In genomic region chrX:70033348-70033747, GRCh38 we compare ENCODE assay signal across 8 cellular contexts. TPM values are rescaled to one million over a fixed set of nuclear protein-coding genes. Genes with fewer than 3 reads are reported as not detected.
DNase-seq lines count a peak whose midpoint lies in the region; ATAC-seq and FAIRE-seq lines count a peak whose summit lies in the region.

No MANE protein-coding gene starts in this region.

- H3K27me3 Mint-ChIP-seq in activated CD4-positive, alpha-beta T cell treated with anti-CD3 and anti-CD28 coated beads, Interleukin-2, amount 10 ng/mL, durations not matched to agents 24 days and 14 days: no peaks in the 10 kb centered on the region
- no peaks in the 10 kb centered on the region for H3K27me3 Mint-ChIP-seq in activated T-helper 2 cell treated with anti-CD3 and anti-CD28 coated beads, Interferon-gamma antibody, Interleukin-2, Interleukin-4, amounts not matched to agents 10 μg/mL and 5 μg/mL and 100 μg/mL, durations not matched to agents 14 hours and 24 hours and 36 hours (ENCODE audit: low read depth)

- no peak overlapping the region for H3K4me3 Mint-ChIP-seq in activated CD4-positive, alpha-beta T cell treated with anti-CD3 and anti-CD28 coated beads, Interleukin-2, amount 10 ng/mL, durations not matched to agents 24 days and 14 days
- H3K4me3 Mint-ChIP-seq in activated T-helper 2 cell treated with anti-CD3 and anti-CD28 coated beads, Interferon-gamma antibody, Interleukin-2, Interleukin-4, amounts not matched to agents 10 μg/mL and 5 μg/mL and 100 μg/mL, durations not matched to agents 14 hours and 24 hours and 36 hours (ENCODE audit: low read depth): no peak overlapping the region

- intact Hi-C loops in activated CD4-positive, alpha-beta T cell treated with anti-CD3 and anti-CD28 coated beads, Interleukin-2, amount 10 ng/mL, durations not matched to agents 24 days and 14 days (cut with micrococcal nuclease): loop anchor here (1.0 to 2.0 kb wide), 2 partner anchors 63 to 100 kb away; partner anchors contain the start of gene IGBP1
- intact Hi-C loops in left ventricle myocardium superior (cut with micrococcal nuclease): no loop called here
- intact Hi-C loops in activated T-helper 2 cell treated with anti-CD3 and anti-CD28 coated beads, Interferon-gamma antibody, Interleukin-2, Interleukin-4, amounts not matched to agents 10 μg/mL and 5 μg/mL and 100 μg/mL, durations not matched to agents 14 hours and 24 hours and 36 hours (cut with micrococcal nuclease): loop anchor here (1.0 to 5.0 kb wide), 2 partner anchors 64 to 99 kb away; no protein-coding TSS in a partner anchor

- no peaks in the 10 kb centered on the region for H3K9me3 Mint-ChIP-seq in activated CD4-positive, alpha-beta T cell treated with anti-CD3 and anti-CD28 coated beads, Interleukin-2, amount 10 ng/mL, durations not matched to agents 24 days and 14 days
- no peaks in the 10 kb centered on the region for H3K9me3 Mint-ChIP-seq in activated T-helper 2 cell treated with anti-CD3 and anti-CD28 coated beads, Interferon-gamma antibody, Interleukin-2, Interleukin-4, amounts not matched to agents 10 μg/mL and 5 μg/mL and 100 μg/mL, durations not matched to agents 14 hours and 24 hours and 36 hours

- no peaks in the 10 kb centered on the region for H3K36me3 Mint-ChIP-seq in activated CD4-positive, alpha-beta T cell treated with anti-CD3 and anti-CD28 coated beads, Interleukin-2, amount 10 ng/mL, durations not matched to agents 24 days and 14 days (ENCODE audit: low read depth)
- H3K36me3 Mint-ChIP-seq in activated T-helper 2 cell treated with anti-CD3 and anti-CD28 coated beads, Interferon-gamma antibody, Interleukin-2, Interleukin-4, amounts not matched to agents 10 μg/mL and 5 μg/mL and 100 μg/mL, durations not matched to agents 14 hours and 24 hours and 36 hours (ENCODE audit: low read depth): no peaks in the 10 kb centered on the region

- ATAC-seq in left ventricle myocardium superior (peak; percentile 31), GM21576 (IDR thresholded peaks at IDR 0.05; ENCODE audit: unreplicated experiment) (no peak)
- no peak for ATAC-seq in stimulated activated naive CD8-positive, alpha-beta T cell treated with anti-CD3 and anti-CD28 coated beads, Interleukin-15, Interleukin-2, amounts not matched to agents 100 U/mL and 50 U/mL, for 24 hours

- H3K27ac Mint-ChIP-seq in activated CD4-positive, alpha-beta T cell treated with anti-CD3 and anti-CD28 coated beads, Interleukin-2, amount 10 ng/mL, durations not matched to agents 24 days and 14 days: no peak overlapping the region
- H3K27ac Mint-ChIP-seq in activated T-helper 2 cell treated with anti-CD3 and anti-CD28 coated beads, Interferon-gamma antibody, Interleukin-2, Interleukin-4, amounts not matched to agents 10 μg/mL and 5 μg/mL and 100 μg/mL, durations not matched to agents 14 hours and 24 hours and 36 hours: no peak overlapping the region

- peaks cover 7% of the 10 kb centered on the region for H3K4me1 Mint-ChIP-seq in activated CD4-positive, alpha-beta T cell treated with anti-CD3 and anti-CD28 coated beads, Interleukin-2, amount 10 ng/mL, durations not matched to agents 24 days and 14 days
- peaks cover 2% of the 10 kb centered on the region for H3K4me1 Mint-ChIP-seq in activated T-helper 2 cell treated with anti-CD3 and anti-CD28 coated beads, Interferon-gamma antibody, Interleukin-2, Interleukin-4, amounts not matched to agents 10 μg/mL and 5 μg/mL and 100 μg/mL, durations not matched to agents 14 hours and 24 hours and 36 hours (ENCODE audit: low read depth)

- FAIRE-seq in GM18507 (lab: Jason Lieb, UNC): peak; percentile 64

- peak; percentile 6 for DNase-seq in COR-L47 (lab: John Stamatoyannopoulos, UW)
- DNase-seq in GM18507 (ENCODE audit: extremely low spot score, insufficient read length, low read depth): no peak
- peak; percentile 27 for DNase-seq in HT-29 (ENCODE audit: low spot score)
- peak; percentile 71 for DNase-seq in activated CD4-positive, alpha-beta T cell treated with anti-CD3 and anti-CD28 coated beads, Interleukin-2, amount 10 ng/mL, durations not matched to agents 24 days and 14 days
- DNase-seq in left ventricle myocardium superior: peak; percentile 38
- DNase-seq in stimulated activated naive CD8-positive, alpha-beta T cell treated with anti-CD3 and anti-CD28 coated beads, Interleukin-15, Interleukin-2, amounts not matched to agents 100 U/mL and 50 U/mL, for 24 hours: peak; percentile 46
- no peak for DNase-seq in activated T-helper 2 cell treated with anti-CD3 and anti-CD28 coated beads, Interferon-gamma antibody, Interleukin-2, Interleukin-4, amounts not matched to agents 10 μg/mL and 5 μg/mL and 100 μg/mL, durations not matched to agents 14 hours and 24 hours and 36 hours (ENCODE audit: low spot score)

RNA-seq across cellular contexts. Expression of gene AWAT2, which starts 16.4 kb away (rescaled TPM):
- not detected in 2 replicates for total RNA-seq in HT-29 (2014; rRNA removed; shearing (Covaris generic))
- not detected in 2 replicates for total RNA-seq in activated CD4-positive, alpha-beta T cell treated with anti-CD3 and anti-CD28 coated beads, Interleukin-2, amount 10 ng/mL, durations not matched to agents 24 days and 14 days
- total RNA-seq in left ventricle myocardium superior: not detected
- not detected in 2 replicates for total RNA-seq in activated T-helper 2 cell treated with anti-CD3 and anti-CD28 coated beads, Interferon-gamma antibody, Interleukin-2, Interleukin-4, amounts not matched to agents 10 μg/mL and 5 μg/mL and 100 μg/mL, durations not matched to agents 14 hours and 24 hours and 36 hours

RNA-seq across cellular contexts. Expression of gene OTUD6A, which starts 28.9 kb away (rescaled TPM):
- total RNA-seq in HT-29 (2014; rRNA removed; shearing (Covaris generic)): not detected in 2 replicates
- not detected in 2 replicates for total RNA-seq in activated CD4-positive, alpha-beta T cell treated with anti-CD3 and anti-CD28 coated beads, Interleukin-2, amount 10 ng/mL, durations not matched to agents 24 days and 14 days
- total RNA-seq in left ventricle myocardium superior: not detected
- total RNA-seq in activated T-helper 2 cell treated with anti-CD3 and anti-CD28 coated beads, Interferon-gamma antibody, Interleukin-2, Interleukin-4, amounts not matched to agents 10 μg/mL and 5 μg/mL and 100 μg/mL, durations not matched to agents 14 hours and 24 hours and 36 hours: not detected in 2 replicates

Comparison
In these comparisons a context has a peak if more than half of its experiments do, and no peak if none do; other contexts are left out.
1. DNase-seq: peak in COR-L47 (single experiment), HT-29 (single experiment), activated CD4-positive, alpha-beta T cell treated with anti-CD3 and anti-CD28 coated beads, Interleukin-2, amount 10 ng/mL, durations not matched to agents 24 days and 14 days (single experiment), left ventricle myocardium superior (single experiment) and stimulated activated naive CD8-positive, alpha-beta T cell treated with anti-CD3 and anti-CD28 coated beads, Interleukin-15, Interleukin-2, amounts not matched to agents 100 U/mL and 50 U/mL, for 24 hours (single experiment); none in GM18507 (single experiment) and activated T-helper 2 cell treated with anti-CD3 and anti-CD28 coated beads, Interferon-gamma antibody, Interleukin-2, Interleukin-4, amounts not matched to agents 10 μg/mL and 5 μg/mL and 100 μg/mL, durations not matched to agents 14 hours and 24 hours and 36 hours (single experiment).